In genomic region chr7:1741751-1742554, GRCh38 we compare ENCODE assay signal across 9 cellular contexts.
DNase-seq lines count a peak whose midpoint lies in the region; ATAC-seq and TF ChIP-seq lines count a peak whose summit lies in the region.
"Had no signal": no experiment of that assay in that cellular context is flagged by ENCODE, and none has a peak within 500 bp of the region (broad histone marks: within the 10 kb centered on the region; RNA-seq: fewer than 3 reads in every experiment).

No MANE protein-coding gene starts in this region.

- TF ChIP-seq POLR2A in transverse colon (IDR thresholded peaks at IDR 0.05) (no peak), prostate gland (IDR thresholded peaks at IDR 0.05) (no peak)

- ATAC-seq in activated CD8-positive, alpha-beta memory T cell treated with anti-CD3 and anti-CD28 coated beads, Interleukin-2, amount 10 ng/mL, durations not matched to agents 7 days and 5 days: peak; percentile 49

- peak overlapping the region; percentile 55 for H3K27ac Mint-ChIP-seq in activated CD8-positive, alpha-beta memory T cell treated with anti-CD3 and anti-CD28 coated beads, Interleukin-2, amount 10 ng/mL, durations not matched to agents 7 days and 5 days

- no peak for TF ChIP-seq EP300 in transverse colon (IDR thresholded peaks at IDR 0.05; ENCODE audit: low read depth)

- H3K9me3 Mint-ChIP-seq in activated CD8-positive, alpha-beta memory T cell treated with anti-CD3 and anti-CD28 coated beads, Interleukin-2, amount 10 ng/mL, durations not matched to agents 7 days and 5 days (ENCODE audit: low read depth): no peaks in the 10 kb centered on the region

- intact Hi-C loops in transverse colon (cut with DNase I; ENCODE audit: low total_unique reads) (no loop called here), prostate gland (cut with DNase I) (no loop called here)

- no peak overlapping the region for H3K27ac ChIP-seq in duodenal mucosa (ENCODE audit: low read depth, low read length)
- H3K27ac ChIP-seq in transverse colon: peak overlapping the region in 1 of 4 donors; percentile 8
- H3K27ac ChIP-seq in prostate gland: no peak overlapping the region
- H3K27ac ChIP-seq: uterus had no signal

- peak overlapping the region; percentile 39 for H3K4me3 Mint-ChIP-seq in activated CD8-positive, alpha-beta memory T cell treated with anti-CD3 and anti-CD28 coated beads, Interleukin-2, amount 10 ng/mL, durations not matched to agents 7 days and 5 days

- H3K4me1 ChIP-seq in duodenal mucosa (ENCODE audit: control insufficient read depth in 1 of 2, insufficient read depth in 2 of 2, low read length in 2 of 2) (peaks cover 10 to 18% of the 10 kb centered on the region in 2 donors), transverse colon (peaks cover 0 to 12% (median 10%) of the 10 kb centered on the region in 4 donors), prostate gland (replicated peaks) (peaks cover 10% of the 10 kb centered on the region)
- H3K4me1 ChIP-seq: uterus had no signal

- H3K9ac ChIP-seq in duodenal mucosa (ENCODE audit: low read depth in 1 of 2, low read length in 2 of 2): no peak overlapping the region

- TF ChIP-seq CTCF in transverse colon (IDR thresholded peaks at IDR 0.05): no peak
- TF ChIP-seq CTCF in prostate gland (IDR thresholded peaks at IDR 0.05): no peak

- peaks cover 24% of the 10 kb centered on the region for H3K4me1 Mint-ChIP-seq in activated CD8-positive, alpha-beta memory T cell treated with anti-CD3 and anti-CD28 coated beads, Interleukin-2, amount 10 ng/mL, durations not matched to agents 7 days and 5 days

- DNase-seq in activated CD8-positive, alpha-beta memory T cell treated with anti-CD3 and anti-CD28 coated beads, Interleukin-2, amount 10 ng/mL, durations not matched to agents 7 days and 5 days: peak; percentile 51
- DNase-seq in activated CD8-positive, alpha-beta memory T cell treated with anti-CD3 and anti-CD28 coated beads, Interleukin-2, amount 50 U/mL, for 4 hours: no peak
- DNase-seq in OCI-M1 (lab: John Stamatoyannopoulos, UW): peak; percentile 58
- DNase-seq in transverse colon: peak; percentile 20
- no peak for DNase-seq in prostate gland (ENCODE audit: low spot score)
- no peak for DNase-seq in activated CD8-positive, alpha-beta memory T cell treated with anti-CD3 and anti-CD28 coated beads, Interleukin-2, amount 50 U/mL, for 48 hours
- no peak for DNase-seq in mesenteric fat pad (ENCODE audit: low spot score)

- H3K4me3 ChIP-seq in duodenal mucosa (ENCODE audit: low read depth in 1 of 2, low read length in 2 of 2) (peak overlapping the region; percentile 35 to 36), transverse colon (no peak overlapping the region), prostate gland (no peak overlapping the region)
- H3K4me3 ChIP-seq: uterus had no signal

- no peaks in the 10 kb centered on the region for H3K36me3 Mint-ChIP-seq in activated CD8-positive, alpha-beta memory T cell treated with anti-CD3 and anti-CD28 coated beads, Interleukin-2, amount 10 ng/mL, durations not matched to agents 7 days and 5 days

- in situ Hi-C loops in transverse colon (cut with MboI; ENCODE audit: low pct_ligation_motif_present in 1 of 4, low pct_unique_long_range_greater_than_20kb in 1 of 4, low sequenced_read_pairs in 3 of 4): no loop called here

- H3K36me3 ChIP-seq in duodenal mucosa (ENCODE audit: control insufficient read depth in 1 of 2, insufficient read depth in 2 of 2, low read length in 2 of 2) (no peaks in the 10 kb centered on the region), transverse colon (no peaks in the 10 kb centered on the region), prostate gland (no peaks in the 10 kb centered on the region)
- H3K36me3 ChIP-seq: uterus had no signal

- WGBS in transverse colon (ENCODE audit: low coverage in 1 of 2), 2 donors: 44% methylated on average over 31 of the region's 33 CpGs; no CpG with 5 or more reads in 1 of the 2 donors
- 74% methylated on average over 31 of the region's 33 CpGs for WGBS in prostate gland

- CTCF ChIA-PET in activated CD8-positive, alpha-beta memory T cell treated with anti-CD3 and anti-CD28 coated beads, Interleukin-2, amount 10 ng/mL, durations not matched to agents 7 days and 5 days (lab: Charles Lee): no interaction called here

- peaks cover 5% of the 10 kb centered on the region for H3K27me3 Mint-ChIP-seq in activated CD8-positive, alpha-beta memory T cell treated with anti-CD3 and anti-CD28 coated beads, Interleukin-2, amount 10 ng/mL, durations not matched to agents 7 days and 5 days

- H3K27me3 ChIP-seq in duodenal mucosa (ENCODE audit: control insufficient read depth in 1 of 2, insufficient read depth in 2 of 2, low read length in 2 of 2) (peaks cover 0 to 4% of the 10 kb centered on the region in 2 donors), transverse colon (peaks cover 6% of the 10 kb centered on the region), prostate gland (replicated peaks; ENCODE audit: insufficient read depth) (no peaks in the 10 kb centered on the region)
- H3K27me3 ChIP-seq: uterus had no signal

- H3K9me3 ChIP-seq in duodenal mucosa (ENCODE audit: control insufficient read depth in 1 of 2, low read length in 2 of 2) (no peaks in the 10 kb centered on the region), transverse colon (no peaks in the 10 kb centered on the region), prostate gland (no peaks in the 10 kb centered on the region)
- H3K9me3 ChIP-seq: uterus had no signal

Comparison
In these comparisons a context has a peak if more than half of its experiments do, and no peak if none do; other contexts are left out.
1. DNase-seq: peak in activated CD8-positive, alpha-beta memory T cell treated with anti-CD3 and anti-CD28 coated beads, Interleukin-2, amount 10 ng/mL, durations not matched to agents 7 days and 5 days (single experiment), OCI-M1 (single experiment) and transverse colon (single experiment); none in activated CD8-positive, alpha-beta memory T cell treated with anti-CD3 and anti-CD28 coated beads, Interleukin-2, amount 50 U/mL, for 4 hours (single experiment), prostate gland (single experiment), activated CD8-positive, alpha-beta memory T cell treated with anti-CD3 and anti-CD28 coated beads, Interleukin-2, amount 50 U/mL, for 48 hours (single experiment) and mesenteric fat pad (single experiment).
2. H3K4me3 ChIP-seq: peak in duodenal mucosa (2 of 2); none in transverse colon (0 of 4) and prostate gland (0 of 2).